ENCODE assay signal across 7 cellular contexts in genomic region chr6:20331042-20331441, GRCh38.
"Had no signal": no experiment of that assay in that cellular context is flagged by ENCODE, and none has a peak within 500 bp of the region (broad histone marks: within the 10 kb centered on the region; RNA-seq: fewer than 3 reads in every experiment).

No MANE protein-coding gene starts in this region.

- H2AFZ ChIP-seq: GM23248 had no signal

- DNase-seq: GM23248, GOT3, H9, HCEC 1CT, KG1 had no signal

- H3K27ac ChIP-seq: GM23248 had no signal

- H3K9ac ChIP-seq: GM23248 had no signal

- H3K4me3 ChIP-seq: GM23248 had no signal

- FAIRE-seq: H54, HTR-8/SVneo had no signal
